ENCODE assay signal across 17 cellular contexts in the genomic region with DNA sequence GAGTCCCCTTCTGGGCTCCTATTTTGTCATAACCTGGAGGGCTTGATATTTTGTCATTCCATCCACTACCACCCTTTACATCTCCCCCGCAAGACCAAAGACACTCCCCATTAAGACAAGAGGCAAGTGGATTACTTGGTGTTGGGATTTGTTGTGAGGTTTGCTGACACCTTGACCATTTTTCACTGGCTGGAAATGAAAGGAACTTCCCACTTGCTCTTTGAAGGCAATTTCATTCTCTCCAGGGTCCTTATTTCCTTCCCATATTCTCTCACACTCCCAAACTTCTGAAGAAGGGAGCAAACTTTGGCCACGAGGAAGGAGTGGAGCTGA. TPM values are rescaled to one million over a fixed set of nuclear protein-coding genes. Genes with fewer than 3 reads are reported as not detected.
DNase-seq lines count a peak whose midpoint lies in the region; ATAC-seq and TF ChIP-seq lines count a peak whose summit lies in the region.
"Had no signal": no experiment of that assay in that cellular context is flagged by ENCODE, and none has a peak within 500 bp of the region (broad histone marks: within the 10 kb centered on the region; RNA-seq: fewer than 3 reads in every experiment).

No MANE protein-coding gene starts in this region.

- no peaks in the 10 kb centered on the region for H3K4me1 Mint-ChIP-seq in activated CD4-positive, alpha-beta T cell treated with anti-CD3 and anti-CD28 coated beads, Interleukin-2, amount 10 ng/mL, durations not matched to agents 24 days and 14 days
- no peaks in the 10 kb centered on the region for H3K4me1 Mint-ChIP-seq in activated CD4-positive, alpha-beta T cell treated with anti-CD3 and anti-CD28 coated beads for 36 hours
- H3K4me1 Mint-ChIP-seq in CD4-positive, alpha-beta T cell (ENCODE audit: low read depth) = peaks cover 27% of the 10 kb centered on the region
- H3K4me1 Mint-ChIP-seq in IgD-negative memory B cell (peaks cover 13 to 15% (median 14%) of the 10 kb centered on the region in 3 donors), memory B cell (peaks cover 16% of the 10 kb centered on the region)
- no peaks in the 10 kb centered on the region for H3K4me1 Mint-ChIP-seq in activated T-helper 1 cell treated with anti-CD3 and anti-CD28 coated beads, Interleukin-12 subunit alpha, Interleukin-12 subunit beta, Interleukin-2, Interleukin-4 antibody, amounts not matched to agents 30 ng/mL and 10 ng/mL and 1 ng/mL, durations not matched to agents 14 hours and 24 hours and 36 hours (ENCODE audit: low read depth)

- H3K4me3 Mint-ChIP-seq in activated CD4-positive, alpha-beta T cell treated with anti-CD3 and anti-CD28 coated beads, Interleukin-2, amount 10 ng/mL, durations not matched to agents 24 days and 14 days = no peak overlapping the region
- no peak overlapping the region for H3K4me3 Mint-ChIP-seq in activated CD4-positive, alpha-beta T cell treated with anti-CD3 and anti-CD28 coated beads for 36 hours
- H3K4me3 Mint-ChIP-seq in CD4-positive, alpha-beta T cell = no peak overlapping the region
- no peak overlapping the region for H3K4me3 Mint-ChIP-seq in IgD-negative memory B cell
- no peak overlapping the region for H3K4me3 Mint-ChIP-seq in memory B cell
- H3K4me3 Mint-ChIP-seq in activated T-helper 1 cell treated with anti-CD3 and anti-CD28 coated beads, Interleukin-12 subunit alpha, Interleukin-12 subunit beta, Interleukin-2, Interleukin-4 antibody, amounts not matched to agents 30 ng/mL and 10 ng/mL and 1 ng/mL, durations not matched to agents 14 hours and 24 hours and 36 hours = no peak overlapping the region
- H3K4me3 Mint-ChIP-seq: H9 had no signal

- H3K27me3 ChIP-seq in CD4-positive, alpha-beta T cell (ENCODE audit: control insufficient read depth, insufficient read depth, low read length) = no peaks in the 10 kb centered on the region
- H3K27me3 ChIP-seq: SJCRH30 had no signal

- no peaks in the 10 kb centered on the region for H3K9me3 Mint-ChIP-seq in activated CD4-positive, alpha-beta T cell treated with anti-CD3 and anti-CD28 coated beads, Interleukin-2, amount 10 ng/mL, durations not matched to agents 24 days and 14 days
- no peaks in the 10 kb centered on the region for H3K9me3 Mint-ChIP-seq in activated CD4-positive, alpha-beta T cell treated with anti-CD3 and anti-CD28 coated beads for 36 hours (ENCODE audit: low read depth)
- H3K9me3 Mint-ChIP-seq in CD4-positive, alpha-beta T cell = no peaks in the 10 kb centered on the region
- H3K9me3 Mint-ChIP-seq in IgD-negative memory B cell (no peaks in the 10 kb centered on the region), memory B cell (no peaks in the 10 kb centered on the region)
- H3K9me3 Mint-ChIP-seq in activated T-helper 1 cell treated with anti-CD3 and anti-CD28 coated beads, Interleukin-12 subunit alpha, Interleukin-12 subunit beta, Interleukin-2, Interleukin-4 antibody, amounts not matched to agents 30 ng/mL and 10 ng/mL and 1 ng/mL, durations not matched to agents 14 hours and 24 hours and 36 hours = no peaks in the 10 kb centered on the region
- H3K9me3 Mint-ChIP-seq: H9 had no signal

- ATAC-seq in activated CD4-positive, alpha-beta T cell treated with anti-CD3 and anti-CD28 coated beads for 36 hours = no peak
- no peak for ATAC-seq in CD4-positive, alpha-beta T cell (ENCODE audit: poor library complexity)
- no peak for ATAC-seq in memory B cell (ENCODE audit: low read depth)

- H3K27ac ChIP-seq in CD4-positive, alpha-beta T cell (ENCODE audit: low read depth, low read length) = no peak overlapping the region
- H3K27ac ChIP-seq: C4-2B, HL-60, SJCRH30 had no signal

- CTCF ChIA-PET in activated CD4-positive, alpha-beta T cell treated with anti-CD3 and anti-CD28 coated beads for 36 hours (lab: Charles Lee) = interaction anchor here (1.2 kb wide), 1 partner anchor 8 kb away, joined by 4 read pairs; no protein-coding TSS in a partner anchor
- CTCF ChIA-PET in CD4-positive, alpha-beta T cell (lab: Charles Lee) = no interaction called here

- no peak for TF ChIP-seq CTCF in CD4-positive, alpha-beta T cell (IDR thresholded peaks at IDR 0.05)

- DNase-seq in activated CD4-positive, alpha-beta T cell treated with anti-CD3 and anti-CD28 coated beads, Interleukin-2, amount 10 ng/mL, durations not matched to agents 24 days and 14 days = no peak
- no peak for DNase-seq in activated CD4-positive, alpha-beta T cell treated with anti-CD3 and anti-CD28 coated beads for 36 hours
- DNase-seq in CD4-positive, alpha-beta T cell = no peak
- no peak for DNase-seq in memory B cell (ENCODE audit: low spot score in 2 of 2)
- DNase-seq in retina = no peak
- no peak for DNase-seq in NCI-H2196 treated with DMSO at 0.1 percent for 48 hours (lab: John Stamatoyannopoulos, UW; ENCODE audit: unreplicated experiment)
- DNase-seq in activated T-helper 1 cell treated with anti-CD3 and anti-CD28 coated beads, Interleukin-12 subunit alpha, Interleukin-12 subunit beta, Interleukin-2, Interleukin-4 antibody, amounts not matched to agents 30 ng/mL and 10 ng/mL and 1 ng/mL, durations not matched to agents 14 hours and 24 hours and 36 hours (ENCODE audit: low spot score) = no peak
- DNase-seq: EL; H9; NCI-H187 treated with DMSO at 0.1 percent for 48 hours; NCI-H446 treated with DMSO at 0.1 percent for 48 hours; NK-92 treated with Interleukin-12 subunit alpha and Interleukin-12 subunit beta, amount 100 ng/mL, for 24 hours; RPMI8226 had no signal

- H3K27me3 Mint-ChIP-seq in activated CD4-positive, alpha-beta T cell treated with anti-CD3 and anti-CD28 coated beads, Interleukin-2, amount 10 ng/mL, durations not matched to agents 24 days and 14 days = no peaks in the 10 kb centered on the region
- H3K27me3 Mint-ChIP-seq in activated CD4-positive, alpha-beta T cell treated with anti-CD3 and anti-CD28 coated beads for 36 hours = no peaks in the 10 kb centered on the region
- no peaks in the 10 kb centered on the region for H3K27me3 Mint-ChIP-seq in CD4-positive, alpha-beta T cell
- H3K27me3 Mint-ChIP-seq in IgD-negative memory B cell (no peaks in the 10 kb centered on the region), memory B cell (no peaks in the 10 kb centered on the region)
- H3K27me3 Mint-ChIP-seq in activated T-helper 1 cell treated with anti-CD3 and anti-CD28 coated beads, Interleukin-12 subunit alpha, Interleukin-12 subunit beta, Interleukin-2, Interleukin-4 antibody, amounts not matched to agents 30 ng/mL and 10 ng/mL and 1 ng/mL, durations not matched to agents 14 hours and 24 hours and 36 hours (ENCODE audit: insufficient read depth) = no peaks in the 10 kb centered on the region

- intact Hi-C loops in activated CD4-positive, alpha-beta T cell treated with anti-CD3 and anti-CD28 coated beads, Interleukin-2, amount 10 ng/mL, durations not matched to agents 24 days and 14 days (cut with micrococcal nuclease) = no loop called here
- intact Hi-C loops in activated CD4-positive, alpha-beta T cell treated with anti-CD3 and anti-CD28 coated beads for 36 hours (cut with DNase I, micrococcal nuclease) = no loop called here
- intact Hi-C loops in CD4-positive, alpha-beta T cell (cut with DNase I, micrococcal nuclease) = no loop called here
- intact Hi-C loops in activated T-helper 1 cell treated with anti-CD3 and anti-CD28 coated beads, Interleukin-12 subunit alpha, Interleukin-12 subunit beta, Interleukin-2, Interleukin-4 antibody, amounts not matched to agents 30 ng/mL and 10 ng/mL and 1 ng/mL, durations not matched to agents 14 hours and 24 hours and 36 hours (cut with micrococcal nuclease) = no loop called here

- H3K27ac Mint-ChIP-seq in activated CD4-positive, alpha-beta T cell treated with anti-CD3 and anti-CD28 coated beads, Interleukin-2, amount 10 ng/mL, durations not matched to agents 24 days and 14 days = peak overlapping the region; percentile 17
- H3K27ac Mint-ChIP-seq in activated CD4-positive, alpha-beta T cell treated with anti-CD3 and anti-CD28 coated beads for 36 hours = no peak overlapping the region
- H3K27ac Mint-ChIP-seq in CD4-positive, alpha-beta T cell = peak overlapping the region; percentile 67
- H3K27ac Mint-ChIP-seq in IgD-negative memory B cell = peak overlapping the region in 2 of 3 donors; percentile 31 to 74
- H3K27ac Mint-ChIP-seq in memory B cell = peak overlapping the region; percentile 9
- H3K27ac Mint-ChIP-seq in activated T-helper 1 cell treated with anti-CD3 and anti-CD28 coated beads, Interleukin-12 subunit alpha, Interleukin-12 subunit beta, Interleukin-2, Interleukin-4 antibody, amounts not matched to agents 30 ng/mL and 10 ng/mL and 1 ng/mL, durations not matched to agents 14 hours and 24 hours and 36 hours = no peak overlapping the region
- H3K27ac Mint-ChIP-seq: H9 had no signal

- H3K36me3 Mint-ChIP-seq in activated CD4-positive, alpha-beta T cell treated with anti-CD3 and anti-CD28 coated beads, Interleukin-2, amount 10 ng/mL, durations not matched to agents 24 days and 14 days (ENCODE audit: low read depth) = peaks cover 42% of the 10 kb centered on the region
- peaks cover 36% of the 10 kb centered on the region for H3K36me3 Mint-ChIP-seq in activated CD4-positive, alpha-beta T cell treated with anti-CD3 and anti-CD28 coated beads for 36 hours (ENCODE audit: low read depth)
- peaks cover 69% of the 10 kb centered on the region for H3K36me3 Mint-ChIP-seq in CD4-positive, alpha-beta T cell (ENCODE audit: low read depth)
- H3K36me3 Mint-ChIP-seq in IgD-negative memory B cell (peaks cover 6% of the 10 kb centered on the region), memory B cell (peaks cover 35% of the 10 kb centered on the region)
- H3K36me3 Mint-ChIP-seq in activated T-helper 1 cell treated with anti-CD3 and anti-CD28 coated beads, Interleukin-12 subunit alpha, Interleukin-12 subunit beta, Interleukin-2, Interleukin-4 antibody, amounts not matched to agents 30 ng/mL and 10 ng/mL and 1 ng/mL, durations not matched to agents 14 hours and 24 hours and 36 hours (ENCODE audit: low read depth) = peaks cover 32% of the 10 kb centered on the region

- POLR2A ChIA-PET in activated CD4-positive, alpha-beta T cell treated with anti-CD3 and anti-CD28 coated beads for 36 hours (lab: Charles Lee) = no interaction called here
- POLR2A ChIA-PET in CD4-positive, alpha-beta T cell (lab: Charles Lee) = interaction anchor here (1.5 kb wide), 1 partner anchor 18 kb away, joined by 10 read pairs; no protein-coding TSS in a partner anchor

- no peaks in the 10 kb centered on the region for H3K9me3 ChIP-seq in CD4-positive, alpha-beta T cell (ENCODE audit: control insufficient read depth, low read length)
- H3K9me3 ChIP-seq: SJCRH30 had no signal

RNA-seq across cellular contexts. Expression of a gene that starts 14.9 kb away (rescaled TPM):
- 27.1 and 28.2 TPM in 2 replicates for total RNA-seq in activated CD4-positive, alpha-beta T cell treated with anti-CD3 and anti-CD28 coated beads, Interleukin-2, amount 10 ng/mL, durations not matched to agents 24 days and 14 days
- 10 to 100 TPM; 28.0 to 46.9 TPM for total RNA-seq in activated CD4-positive, alpha-beta T cell treated with anti-CD3 and anti-CD28 coated beads for 36 hours
- total RNA-seq in CD4-positive, alpha-beta T cell = 10 to 100 TPM; 21.0 to 21.2 TPM
- polyA plus RNA-seq in IgD-negative memory B cell = 4.1 TPM
- total RNA-seq in activated T-helper 1 cell treated with anti-CD3 and anti-CD28 coated beads, Interleukin-12 subunit alpha, Interleukin-12 subunit beta, Interleukin-2, Interleukin-4 antibody, amounts not matched to agents 30 ng/mL and 10 ng/mL and 1 ng/mL, durations not matched to agents 14 hours and 24 hours and 36 hours = 31.5 and 33.4 TPM in 2 replicates

RNA-seq across cellular contexts. Expression of a gene that starts 21.2 kb away (rescaled TPM):
- 19.2 and 19.4 TPM in 2 replicates for total RNA-seq in activated CD4-positive, alpha-beta T cell treated with anti-CD3 and anti-CD28 coated beads, Interleukin-2, amount 10 ng/mL, durations not matched to agents 24 days and 14 days
- total RNA-seq in activated CD4-positive, alpha-beta T cell treated with anti-CD3 and anti-CD28 coated beads for 36 hours = 10 to 100 TPM; 13.6 to 15.9 TPM
- 10 to 100 TPM; 10.3 to 10.7 TPM for total RNA-seq in CD4-positive, alpha-beta T cell
- polyA plus RNA-seq in IgD-negative memory B cell = 52.8 TPM
- 24.0 and 24.5 TPM in 2 replicates for total RNA-seq in activated T-helper 1 cell treated with anti-CD3 and anti-CD28 coated beads, Interleukin-12 subunit alpha, Interleukin-12 subunit beta, Interleukin-2, Interleukin-4 antibody, amounts not matched to agents 30 ng/mL and 10 ng/mL and 1 ng/mL, durations not matched to agents 14 hours and 24 hours and 36 hours

RNA-seq across cellular contexts. Expression of a gene that starts 28.5 kb away (rescaled TPM):
- total RNA-seq in activated CD4-positive, alpha-beta T cell treated with anti-CD3 and anti-CD28 coated beads, Interleukin-2, amount 10 ng/mL, durations not matched to agents 24 days and 14 days = 240 and 248 TPM in 2 replicates
- 100 to 1,000 TPM; 132 to 208 TPM for total RNA-seq in activated CD4-positive, alpha-beta T cell treated with anti-CD3 and anti-CD28 coated beads for 36 hours
- total RNA-seq in CD4-positive, alpha-beta T cell = 10 to 100 TPM in 1 of 2 experiments, 1 to 10 TPM in 1; 8.7 to 10.8 TPM
- polyA plus RNA-seq in IgD-negative memory B cell = 77.4 TPM
- total RNA-seq in activated T-helper 1 cell treated with anti-CD3 and anti-CD28 coated beads, Interleukin-12 subunit alpha, Interleukin-12 subunit beta, Interleukin-2, Interleukin-4 antibody, amounts not matched to agents 30 ng/mL and 10 ng/mL and 1 ng/mL, durations not matched to agents 14 hours and 24 hours and 36 hours = 218 and 227 TPM in 2 replicates

RNA-seq across cellular contexts. Expression of a gene that starts 29.7 kb away (rescaled TPM):
- total RNA-seq in activated CD4-positive, alpha-beta T cell treated with anti-CD3 and anti-CD28 coated beads, Interleukin-2, amount 10 ng/mL, durations not matched to agents 24 days and 14 days = 84.3 and 92.6 TPM in 2 replicates
- total RNA-seq in activated CD4-positive, alpha-beta T cell treated with anti-CD3 and anti-CD28 coated beads for 36 hours = 10 to 100 TPM; 61.7 to 63.2 TPM
- total RNA-seq in CD4-positive, alpha-beta T cell = 100 to 1,000 TPM; 108 to 112 TPM
- polyA plus RNA-seq in IgD-negative memory B cell = 70.4 TPM
- 99.6 and 100.0 TPM in 2 replicates for total RNA-seq in activated T-helper 1 cell treated with anti-CD3 and anti-CD28 coated beads, Interleukin-12 subunit alpha, Interleukin-12 subunit beta, Interleukin-2, Interleukin-4 antibody, amounts not matched to agents 30 ng/mL and 10 ng/mL and 1 ng/mL, durations not matched to agents 14 hours and 24 hours and 36 hours

RNA-seq across cellular contexts. Expression of a gene that starts 31.3 kb away (rescaled TPM):
- 21.6 and 22.7 TPM in 2 replicates for total RNA-seq in activated CD4-positive, alpha-beta T cell treated with anti-CD3 and anti-CD28 coated beads, Interleukin-2, amount 10 ng/mL, durations not matched to agents 24 days and 14 days
- total RNA-seq in activated CD4-positive, alpha-beta T cell treated with anti-CD3 and anti-CD28 coated beads for 36 hours = 10 to 100 TPM; 20.9 to 22.5 TPM
- 10 to 100 TPM; 39.9 to 40.8 TPM for total RNA-seq in CD4-positive, alpha-beta T cell
- polyA plus RNA-seq in IgD-negative memory B cell = 11.9 TPM
- 21.2 and 21.8 TPM in 2 replicates for total RNA-seq in activated T-helper 1 cell treated with anti-CD3 and anti-CD28 coated beads, Interleukin-12 subunit alpha, Interleukin-12 subunit beta, Interleukin-2, Interleukin-4 antibody, amounts not matched to agents 30 ng/mL and 10 ng/mL and 1 ng/mL, durations not matched to agents 14 hours and 24 hours and 36 hours

Comparison
In these comparisons a context has a peak if more than half of its experiments do, and no peak if none do; other contexts are left out.
1. H3K27ac Mint-ChIP-seq: peak in activated CD4-positive, alpha-beta T cell treated with anti-CD3 and anti-CD28 coated beads, Interleukin-2, amount 10 ng/mL, durations not matched to agents 24 days and 14 days (single experiment), CD4-positive, alpha-beta T cell (single experiment), IgD-negative memory B cell (2 of 3) and memory B cell (single experiment); none in activated CD4-positive, alpha-beta T cell treated with anti-CD3 and anti-CD28 coated beads for 36 hours (single experiment) and activated T-helper 1 cell treated with anti-CD3 and anti-CD28 coated beads, Interleukin-12 subunit alpha, Interleukin-12 subunit beta, Interleukin-2, Interleukin-4 antibody, amounts not matched to agents 30 ng/mL and 10 ng/mL and 1 ng/mL, durations not matched to agents 14 hours and 24 hours and 36 hours (single experiment).
2. RNA of a gene that starts 28.5 kb away (total RNA-seq): 240 to 248 TPM in activated CD4-positive, alpha-beta T cell treated with anti-CD3 and anti-CD28 coated beads, Interleukin-2, amount 10 ng/mL, durations not matched to agents 24 days and 14 days, 218 to 227 TPM in activated T-helper 1 cell treated with anti-CD3 and anti-CD28 coated beads, Interleukin-12 subunit alpha, Interleukin-12 subunit beta, Interleukin-2, Interleukin-4 antibody, amounts not matched to agents 30 ng/mL and 10 ng/mL and 1 ng/mL, durations not matched to agents 14 hours and 24 hours and 36 hours and 132 to 208 TPM in activated CD4-positive, alpha-beta T cell treated with anti-CD3 and anti-CD28 coated beads for 36 hours; 8.7 to 10.8 TPM in CD4-positive, alpha-beta T cell; every median in the first group is over 10 times any median in the second.